In the genomic region with DNA sequence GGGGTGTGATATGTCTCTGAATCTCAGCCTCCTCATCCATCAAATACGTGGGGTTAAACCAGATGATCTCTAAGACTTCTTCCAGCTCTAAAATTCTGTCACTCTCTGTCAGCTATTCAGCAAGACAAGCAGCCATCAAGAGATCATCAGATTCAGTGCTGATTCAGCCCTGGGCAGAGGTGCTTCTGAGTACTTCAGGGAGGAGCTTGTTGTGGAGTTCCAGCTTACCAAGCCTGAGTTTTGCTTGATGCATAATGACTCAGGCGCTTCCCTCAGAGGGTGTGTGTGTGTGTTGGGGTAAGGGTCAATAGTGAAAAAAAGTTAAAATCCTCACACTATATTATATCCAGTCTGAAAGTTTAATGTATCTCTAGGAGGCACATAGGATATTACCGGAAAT, we compare ENCODE assay signal across 25 cellular contexts. TPM values are rescaled to one million over a fixed set of nuclear protein-coding genes. Genes with fewer than 3 reads are reported as not detected.
DNase-seq lines count a peak whose midpoint lies in the region; ATAC-seq, FAIRE-seq and TF ChIP-seq lines count a peak whose summit lies in the region.
"Had no signal": no experiment of that assay in that cellular context is flagged by ENCODE, and none has a peak within 500 bp of the region (broad histone marks: within the 10 kb centered on the region; RNA-seq: fewer than 3 reads in every experiment).

No MANE protein-coding gene starts in this region.

- peak overlapping the region in 1 of 2 experiments; percentile 72; a peak in 3 of 6 replicates for H3K27ac ChIP-seq in A549
- H3K27ac ChIP-seq in stomach = no peak overlapping the region
- H3K27ac ChIP-seq: ascending aorta, spleen, uterus had no signal

- H3K27me3 ChIP-seq in stomach = no peaks in the 10 kb centered on the region
- H3K27me3 ChIP-seq: ascending aorta, spleen, uterus had no signal

- TF ChIP-seq CTCF in A549 (IDR thresholded peaks at IDR 0.05) = no peak
- TF ChIP-seq CTCF in fibroblast of villous mesenchyme (IDR thresholded peaks at IDR 0.05; ENCODE audit: insufficient read depth, low read depth, low read length) = no peak
- no peak for TF ChIP-seq CTCF in stomach (IDR thresholded peaks at IDR 0.05)

- H3K4me3 Mint-ChIP-seq in activated naive CD8-positive, alpha-beta T cell treated with anti-CD3 and anti-CD28 coated beads, Interleukin-2, amount 50 U/mL, for 24 hours = no peak overlapping the region
- H3K4me3 Mint-ChIP-seq: activated CD4-positive, alpha-beta memory T cell treated with anti-CD3 and anti-CD28 coated beads for 36 hours; endodermal cell; T-helper 1 cell treated with Interleukin-12 subunit alpha and Interleukin-12 subunit beta and Interleukin-4 antibody, amounts not matched to agents 30 μg/mL and 1 μg/mL, for 36 hours had no signal

- CTCF ChIA-PET in A549 (lab: Yijun Ruan, JAX) = interaction anchor here (0.6 to 1.2 kb wide), 9 partner anchors 8 to 573 kb away, joined by 3 to 5 read pairs (median 3); no protein-coding TSS in a partner anchor

- TF ChIP-seq EP300 in A549 (IDR thresholded peaks at IDR 0.05) (no peak), stomach (IDR thresholded peaks at IDR 0.05) (no peak)

- WGBS in A549 (ENCODE audit: missing lambda C conversion rate) = 35% methylated on average over 3 of the region's 3 CpGs
- WGBS in stomach, 5 donors = 64 to 72% (median 68%) methylated on average over 3 of the region's 3 CpGs

- H3K4me1 Mint-ChIP-seq in activated naive CD8-positive, alpha-beta T cell treated with anti-CD3 and anti-CD28 coated beads, Interleukin-2, amount 50 U/mL, for 24 hours = no peaks in the 10 kb centered on the region
- H3K4me1 Mint-ChIP-seq: endodermal cell had no signal

- DNase-seq in A549 (ENCODE audit: low read depth in 1 of 2, low spot score in 1 of 2) = peak in 1 of 2 experiments; percentile 45
- peak; percentile 49 for DNase-seq in HS-5 (ENCODE audit: low read depth)
- peak; percentile 2 for DNase-seq in amniotic epithelial cell (ENCODE audit: low read depth)
- DNase-seq in fibroblast of villous mesenchyme (ENCODE audit: low read depth) = peak; percentile 8
- DNase-seq in activated naive CD8-positive, alpha-beta T cell treated with anti-CD3 and anti-CD28 coated beads, Interleukin-2, amount 50 U/mL, for 24 hours = no peak
- no peak for DNase-seq in NCI-H2171 treated with DMSO at 0.1 percent for 48 hours (lab: John Stamatoyannopoulos, UW)
- no peak for DNase-seq in stomach
- DNase-seq: activated CD4-positive, alpha-beta memory T cell treated with anti-CD3 and anti-CD28 coated beads for 36 hours; activated naive CD4-positive, alpha-beta T cell treated with Interleukin-2 at 50 U/mL for 16 hours; activated T-cell treated with anti-CD3 and anti-CD28 coated beads, Interleukin-2, amount 50 U/mL, for 1 hour; DMS153; endodermal cell; midbrain; NCI-H1105 treated with DMSO at 0.1 percent for 48 hours; spleen; stimulated activated CD4-positive, alpha-beta T cell treated with anti-CD3 and anti-CD28 coated beads, Interleukin-4, amount 100 ng/mL, for 4 hours; uterus had no signal

- no peaks in the 10 kb centered on the region for H3K9me3 Mint-ChIP-seq in activated naive CD8-positive, alpha-beta T cell treated with anti-CD3 and anti-CD28 coated beads, Interleukin-2, amount 50 U/mL, for 24 hours
- H3K9me3 Mint-ChIP-seq: activated CD4-positive, alpha-beta memory T cell treated with anti-CD3 and anti-CD28 coated beads for 36 hours; T-helper 1 cell treated with Interleukin-12 subunit alpha and Interleukin-12 subunit beta and Interleukin-4 antibody, amounts not matched to agents 30 μg/mL and 1 μg/mL, for 36 hours had no signal

- POLR2A ChIA-PET in A549 (lab: Yijun Ruan, JAX) = interaction anchor here (0.6 to 1.9 kb wide), 4 partner anchors 20 to 363 kb away, joined by 3 to 9 read pairs (median 4); no protein-coding TSS in a partner anchor

- no peak overlapping the region for H3K27ac Mint-ChIP-seq in activated naive CD8-positive, alpha-beta T cell treated with anti-CD3 and anti-CD28 coated beads, Interleukin-2, amount 50 U/mL, for 24 hours
- H3K27ac Mint-ChIP-seq: activated CD4-positive, alpha-beta memory T cell treated with anti-CD3 and anti-CD28 coated beads for 36 hours; endodermal cell; progenitor cell of endocrine pancreas; T-helper 1 cell treated with Interleukin-12 subunit alpha and Interleukin-12 subunit beta and Interleukin-4 antibody, amounts not matched to agents 30 μg/mL and 1 μg/mL, for 36 hours had no signal

- no peaks in the 10 kb centered on the region for H3K36me3 Mint-ChIP-seq in activated naive CD8-positive, alpha-beta T cell treated with anti-CD3 and anti-CD28 coated beads, Interleukin-2, amount 50 U/mL, for 24 hours (ENCODE audit: low read depth)
- H3K36me3 Mint-ChIP-seq: activated CD4-positive, alpha-beta memory T cell treated with anti-CD3 and anti-CD28 coated beads for 36 hours had no signal

- H3K36me3 ChIP-seq in stomach = no peaks in the 10 kb centered on the region
- H3K36me3 ChIP-seq: ascending aorta, spleen, uterus had no signal

- H3K4me1 ChIP-seq in A549 (peaks cover 12% of the 10 kb centered on the region), stomach (no peaks in the 10 kb centered on the region)
- H3K4me1 ChIP-seq: ascending aorta, spleen, uterus had no signal

- H3K9me3 ChIP-seq in A549 (peaks cover 4% of the 10 kb centered on the region; the same call in 1 of the 3 replicates), stomach (peaks cover 0 to 6% (median 3%) of the 10 kb centered on the region in 4 donors)
- H3K9me3 ChIP-seq: ascending aorta, spleen, uterus had no signal

- peak overlapping the region; percentile 44 for H3K4me2 ChIP-seq in A549

- no peak for TF ChIP-seq RAD21 in A549 (conservative IDR thresholded peaks at IDR 0.05 in 1 of 2, IDR thresholded peaks at IDR 0.05 in 1 of 2)

- H3K4me3 ChIP-seq in A549 (no peak overlapping the region), fibroblast of villous mesenchyme (ENCODE audit: low read depth, low read length) (no peak overlapping the region), stomach (no peak overlapping the region)
- H3K4me3 ChIP-seq: ascending aorta, spleen, uterus had no signal

- intact Hi-C loops in stomach (cut with DNase I; ENCODE audit: low total_unique reads) = no loop called here

- peaks cover 6% of the 10 kb centered on the region for H3K27me3 Mint-ChIP-seq in activated naive CD8-positive, alpha-beta T cell treated with anti-CD3 and anti-CD28 coated beads, Interleukin-2, amount 50 U/mL, for 24 hours

- ATAC-seq in A549 = peak; percentile 84 to 98
- ATAC-seq in HG03280 (IDR thresholded peaks at IDR 0.05; ENCODE audit: unreplicated experiment) = no peak
- ATAC-seq in activated naive CD8-positive, alpha-beta T cell treated with anti-CD3 and anti-CD28 coated beads, Interleukin-2, amount 50 U/mL, for 24 hours = no peak

- no peak for FAIRE-seq in A549 (lab: Jason Lieb, UNC)
- FAIRE-seq: colon, frontal cortex had no signal

- TF ChIP-seq POLR2A in A549 (IDR thresholded peaks at IDR 0.05; ENCODE audit: low read length) (no peak), stomach (IDR thresholded peaks at IDR 0.05) (no peak)

TF ChIP-seq in A549, 52 proteins besides CTCF, POLR2A, EP300 and RAD21:
- no peak for TF ChIP-seq TP53 (CRISPR knock-in tag; IDR thresholded peaks at IDR 0.05)
- peak; percentile 24 for TF ChIP-seq MAFK (IDR thresholded peaks at IDR 0.05; ENCODE audit: partially characterized antibody)

RNA-seq across cellular contexts. Expression of a gene that starts 29.6 kb away (rescaled TPM):
- polyA plus RNA-seq in A549 (2011; rRNA removed) (0.03 and 0.04 TPM in 2 replicates), A549 (2017; fragmentation: RNase III; extraction: RNeasy Plus Mini Kit Qiagen cat#74134 plus additional on column Dnase treatment) (0.01 TPM in 1 of 3 replicates, not detected in the others), stomach (not detected)
- not detected in 2 replicates for polyA plus RNA-seq in A549 (2012; cell fraction: cytosol; rRNA removed)
- not detected in 2 replicates for polyA plus RNA-seq in A549 (2012; cell fraction: nucleus; rRNA removed)
- polyA minus RNA-seq in A549 (2011; rRNA and poly(A)+ RNA removed) = not detected in 2 replicates
- total RNA-seq in fibroblast of villous mesenchyme (under 0.01 TPM in 1 of 2 replicates, not detected in the other), stomach (not detected)
- total RNA-seq: A673, ascending aorta, endodermal cell, progenitor cell of endocrine pancreas had no signal
- polyA plus RNA-seq: neural cell, spleen had no signal

Comparison
In these comparisons a context has a peak if more than half of its experiments do, and no peak if none do; other contexts are left out.
1. ATAC-seq: peak in A549 (2 of 2); none in HG03280 (single experiment) and activated naive CD8-positive, alpha-beta T cell treated with anti-CD3 and anti-CD28 coated beads, Interleukin-2, amount 50 U/mL, for 24 hours (single experiment).
2. DNase-seq: peak in HS-5 (single experiment), amniotic epithelial cell (single experiment) and fibroblast of villous mesenchyme (single experiment); none in activated naive CD8-positive, alpha-beta T cell treated with anti-CD3 and anti-CD28 coated beads, Interleukin-2, amount 50 U/mL, for 24 hours (single experiment), NCI-H2171 treated with DMSO at 0.1 percent for 48 hours (single experiment) and stomach (single experiment).